In genomic region chr7:133714654-133715053, GRCh38 we compare ENCODE assay signal across 35 cellular contexts.
A peak's percentile ranks its signal among the peaks of the same experiment; 100 is the strongest.
DNase-seq lines count a peak whose midpoint lies in the region; ATAC-seq, FAIRE-seq and TF ChIP-seq lines count a peak whose summit lies in the region.
"Had no signal": no experiment of that assay in that cellular context is flagged by ENCODE, and none has a peak within 500 bp of the region (broad histone marks: within the 10 kb centered on the region; RNA-seq: fewer than 3 reads in every experiment).

No MANE protein-coding gene starts in this region.

- no peak overlapping the region for H3K4me3 Mint-ChIP-seq in T-helper 17 cell
- H3K4me3 Mint-ChIP-seq: B cell; CD14-positive monocyte; CD4-positive, alpha-beta memory T cell; CD4-positive, alpha-beta T cell; CD4-positive, CD25-positive, alpha-beta regulatory T cell; CD8-positive, alpha-beta memory T cell; CD8-positive, alpha-beta T cell had no signal

- CTCF ChIA-PET in HepG2 (lab: Yijun Ruan, JAX; ENCODE audit: low intra/inter-chr PET ratio, low total read pairs), result no interaction called here

- H3K27ac Mint-ChIP-seq in T-helper 17 cell, result peak overlapping the region; percentile 12
- H3K27ac Mint-ChIP-seq: B cell; CD14-positive monocyte; CD4-positive, alpha-beta memory T cell; CD4-positive, alpha-beta T cell; CD8-positive, alpha-beta T cell had no signal

- H3K27me3 Mint-ChIP-seq in T-helper 17 cell, result no peaks in the 10 kb centered on the region
- H3K27me3 Mint-ChIP-seq: B cell; CD4-positive, alpha-beta memory T cell; CD4-positive, alpha-beta T cell; CD4-positive, CD25-positive, alpha-beta regulatory T cell; CD8-positive, alpha-beta memory T cell had no signal

- intact Hi-C loops in HepG2 (cut with micrococcal nuclease; ENCODE audit: unreplicated experiment) (no loop called here), right lobe of liver (cut with DNase I) (no loop called here), head of caudate nucleus (cut with DNase I) (no loop called here)

- H3K9ac ChIP-seq in HepG2 (ENCODE audit: insufficient read depth, low read depth, low read length), result no peak overlapping the region
- H3K9ac ChIP-seq in liver (ENCODE audit: low read depth in 1 of 2, low read length in 2 of 2), result no peak overlapping the region
- H3K9ac ChIP-seq: BLaER1; BLaER1 treated with 17β-estradiol and CSF1 and Interleukin-3, amounts not matched to agents 10 nM and 100 nM had no signal

- no peaks in the 10 kb centered on the region for H3K4me1 Mint-ChIP-seq in T-helper 17 cell
- H3K4me1 Mint-ChIP-seq: B cell; CD14-positive monocyte; CD8-positive, alpha-beta memory T cell had no signal

- no peaks in the 10 kb centered on the region for H3K79me2 ChIP-seq in HepG2 (ENCODE audit: insufficient read depth, low read length)

- H3K9me3 ChIP-seq in HepG2 (ENCODE audit: low read length), result no peaks in the 10 kb centered on the region
- no peaks in the 10 kb centered on the region for H3K9me3 ChIP-seq in right lobe of liver
- no peaks in the 10 kb centered on the region for H3K9me3 ChIP-seq in T-helper 17 cell (ENCODE audit: control insufficient read depth, low read length, poor library complexity, severe bottlenecking)
- H3K9me3 ChIP-seq in liver (ENCODE audit: control insufficient read depth in 4 of 4, low read length in 3 of 4), result no peaks in the 10 kb centered on the region
- H3K9me3 ChIP-seq: A549, BE2C, Caco-2 had no signal

- no TSS peak for BruUV-seq in HepG2 (replicated peaks; lab: Mats Ljungman, UMichigan)

- no peaks in the 10 kb centered on the region for H3K36me3 Mint-ChIP-seq in T-helper 17 cell (ENCODE audit: low read depth)

- in situ Hi-C loops in HepG2 (cut with HindIII; ENCODE audit: extremely low pct_ligation_motif_present, low pct_unique_long_range_greater_than_20kb), result no loop called here

- no peak for FAIRE-seq in HepG2 (lab: Jason Lieb, UNC)
- FAIRE-seq: A204.1, A549, D721Med had no signal

- TF ChIP-seq EP300 in HepG2 (IDR thresholded peaks at IDR 0.05; ENCODE audit: low read depth in 2 of 2, low read length in 2 of 2) (no peak), HepG2 (CRISPR knock-in tag; IDR thresholded peaks at IDR 0.05; ENCODE audit: borderline replicate concordance) (no peak)

- H3K4me3 ChIP-seq in HepG2 (replicated peaks in 1 of 3; ENCODE audit: insufficient read depth in 1 of 3, low read depth in 2 of 3, low read length in 3 of 3) (no peak overlapping the region), right lobe of liver (no peak overlapping the region), liver (ENCODE audit: low read depth in 1 of 3, low read length in 3 of 3) (no peak overlapping the region)
- H3K4me3 ChIP-seq: A549; BLaER1; BLaER1 treated with 17β-estradiol and CSF1 and Interleukin-3, amounts not matched to agents 10 nM and 100 nM had no signal

- H3K4me2 ChIP-seq in HepG2 (ENCODE audit: low read depth, low read length), result no peak overlapping the region
- H3K4me2 ChIP-seq: A549; BLaER1; BLaER1 treated with 17β-estradiol and CSF1 and Interleukin-3, amounts not matched to agents 10 nM and 100 nM had no signal

- TF ChIP-seq RAD21 in HepG2 (CRISPR knock-in tag; IDR thresholded peaks at IDR 0.05) (no peak), liver (IDR thresholded peaks at IDR 0.05) (no peak)

- 62% methylated on average over 3 of the region's 3 CpGs for WGBS in HepG2 (ENCODE audit: low lambda C conversion rate)
- WGBS in right lobe of liver (ENCODE audit: insufficient coverage, low coverage, low lambda C conversion rate, missing lambda C conversion rate), result 80% methylated on average over 3 of the region's 3 CpGs
- 90% methylated on average over 3 of the region's 3 CpGs for WGBS in liver

- TF ChIP-seq CTCF in HepG2 (CRISPR knock-in tag; IDR thresholded peaks at IDR 0.05), result no peak
- TF ChIP-seq CTCF in right lobe of liver (IDR thresholded peaks at IDR 0.05), result no peak
- TF ChIP-seq CTCF in liver (IDR thresholded peaks at IDR 0.05; ENCODE audit: low read depth, low read length, missing input control), result no peak

- no peak overlapping the region for H2AFZ ChIP-seq in HepG2 (ENCODE audit: low read length)

- H3K27ac ChIP-seq in HepG2 (ENCODE audit: extremely low read length, insufficient read depth, low read length), result no peak overlapping the region
- no peak overlapping the region for H3K27ac ChIP-seq in right lobe of liver
- no peak overlapping the region for H3K27ac ChIP-seq in liver (ENCODE audit: low read depth in 1 of 2, low read length in 2 of 2)
- H3K27ac ChIP-seq: 22Rv1; A549; BLaER1; BLaER1 treated with 17β-estradiol and CSF1 and Interleukin-3, amounts not matched to agents 10 nM and 100 nM; C4-2B had no signal

- H3K4me1 ChIP-seq in HepG2 (ENCODE audit: insufficient read depth, low read length) (peaks cover 22% of the 10 kb centered on the region), right lobe of liver (no peaks in the 10 kb centered on the region), liver (ENCODE audit: control insufficient read depth in 4 of 4, insufficient read depth in 4 of 4, low read length in 3 of 4) (no peaks in the 10 kb centered on the region)
- H3K4me1 ChIP-seq: A549; BE2C; BLaER1; BLaER1 treated with 17β-estradiol and CSF1 and Interleukin-3, amounts not matched to agents 10 nM and 100 nM; Caco-2 had no signal

- DNase-seq in HepG2 (ENCODE audit: low spot score) (peak; percentile 49), right lobe of liver (no peak), T-helper 17 cell (no peak), head of caudate nucleus (no peak), SK-N-DZ (ENCODE audit: low spot score) (no peak)
- DNase-seq: 8988T; ACHN; AML-193; BE2C; C1 segment of cervical spinal cord; Caco-2; Calu3; CD4-positive, alpha-beta memory T cell; CD4-positive, alpha-beta T cell; CD4-positive, CD25-positive, alpha-beta regulatory T cell; CD8-positive, alpha-beta memory T cell; CD8-positive, alpha-beta T cell; COR-L47; DMS 273 treated with DMSO at 0.1 percent for 48 hours; DMS153; DMS53; DMS79; DMS79 treated with DMSO at 0.1 percent for 48 hours; DND-41; EL had no signal

- ATAC-seq in HepG2 (peak; percentile 93), right lobe of liver (no peak), T-helper 17 cell (no peak)
- ATAC-seq: A549; CD8-positive, alpha-beta T cell had no signal

- POLR2A ChIA-PET in HepG2 (lab: Yijun Ruan, JAX), result no interaction called here

- H3K27me3 ChIP-seq in HepG2 (ENCODE audit: control insufficient read depth in 1 of 2, insufficient read depth in 2 of 2, low read length in 2 of 2) (no peaks in the 10 kb centered on the region; a peak in 1 of 5 replicates), right lobe of liver (no peaks in the 10 kb centered on the region), liver (ENCODE audit: control insufficient read depth in 4 of 4, insufficient read depth in 4 of 4, low read length in 3 of 4) (no peaks in the 10 kb centered on the region)
- H3K27me3 ChIP-seq: BE2C; BLaER1; BLaER1 treated with 17β-estradiol and CSF1 and Interleukin-3, amounts not matched to agents 10 nM and 100 nM had no signal

- no peak for TF ChIP-seq POLR2A in HepG2 (IDR thresholded peaks at IDR 0.05; ENCODE audit: insufficient read depth in 1 of 2, low read depth in 2 of 2, low read length in 2 of 2)
- no peak for TF ChIP-seq POLR2A in right lobe of liver (IDR thresholded peaks at IDR 0.05)

- no peaks in the 10 kb centered on the region; the same call in 1 of the 2 replicates for H4K20me1 ChIP-seq in HepG2 (ENCODE audit: insufficient read depth, low read length)
- H4K20me1 ChIP-seq: BLaER1; BLaER1 treated with 17β-estradiol and CSF1 and Interleukin-3, amounts not matched to agents 10 nM and 100 nM had no signal

- 0 out of 5 replicates have a peak, but pooled peaks cover 0 to under 1% of the 10 kb centered on the region in 2 experiments for H3K36me3 ChIP-seq in HepG2 (replicated peaks in 1 of 2; ENCODE audit: control insufficient read depth in 1 of 2, insufficient read depth in 2 of 2, low read length in 2 of 2)
- H3K36me3 ChIP-seq in right lobe of liver, result no peaks in the 10 kb centered on the region
- no peaks in the 10 kb centered on the region for H3K36me3 ChIP-seq in liver (ENCODE audit: control insufficient read depth in 4 of 4, insufficient read depth in 3 of 4, low read depth in 1 of 4, low read length in 3 of 4)
- H3K36me3 ChIP-seq: BE2C, BLaER1 had no signal

TF ChIP-seq in HepG2, 621 proteins besides CTCF, POLR2A, EP300 and RAD21 (continues in another document):
- TF ChIP-seq CHCHD3 (CRISPR knock-in tag; IDR thresholded peaks at IDR 0.05) (no peak), GATAD2A (CRISPR knock-in tag; IDR thresholded peaks at IDR 0.05) (0 out of 2 replicates have a peak, but pooled peaks have one; percentile 16), ASH2L (IDR thresholded peaks at IDR 0.05; ENCODE audit: insufficient read length, low read depth, low read length) (no peak)

TF ChIP-seq in liver, 16 proteins besides CTCF, POLR2A, EP300 and RAD21:
- TF ChIP-seq, protein P1, sequence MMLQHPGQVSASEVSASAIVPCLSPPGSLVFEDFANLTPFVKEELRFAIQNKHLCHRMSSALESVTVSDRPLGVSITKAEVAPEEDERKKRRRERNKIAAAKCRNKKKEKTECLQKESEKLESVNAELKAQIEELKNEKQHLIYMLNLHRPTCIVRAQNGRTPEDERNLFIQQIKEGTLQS (IDR thresholded peaks at IDR 0.05), result no peak
- peak; percentile 14 to 24 for TF ChIP-seq HNF4A (conservative IDR thresholded peaks at IDR 0.05)
